In genomic region chr6:30005482-30005881, GRCh38 we compare ENCODE assay signal across 1 cellular context.
TF ChIP-seq lines count a peak whose summit lies in the region.

No MANE protein-coding gene starts in this region.

TF ChIP-seq in WTC11, 78 proteins besides CTCF, POLR2A, EP300 and RAD21 (continued from another document):
- no peak for TF ChIP-seq GRHL2 (CRISPR knock-in tag; IDR thresholded peaks at IDR 0.05; ENCODE audit: insufficient replicate concordance, severe bottlenecking)
- no peak for TF ChIP-seq IRF2 (CRISPR knock-in tag; IDR thresholded peaks at IDR 0.05; ENCODE audit: borderline replicate concordance, low read depth)
- no peak for TF ChIP-seq PREB (CRISPR knock-in tag; IDR thresholded peaks at IDR 0.05; ENCODE audit: borderline replicate concordance)
- no peak for TF ChIP-seq RELA (CRISPR knock-in tag; IDR thresholded peaks at IDR 0.05; ENCODE audit: borderline replicate concordance)
